26 cellular contexts compared by ENCODE assay signal in genomic region chr11:71146846-71147245, GRCh38.
"Had no signal": no experiment of that assay in that cellular context is flagged by ENCODE, and none has a peak within 500 bp of the region (broad histone marks: within the 10 kb centered on the region; RNA-seq: fewer than 3 reads in every experiment).

No MANE protein-coding gene starts in this region.

- H3K4me1 ChIP-seq: colonic mucosa, gastrocnemius medialis, left lung, neural progenitor cell, sigmoid colon, testis, tibial artery had no signal

- DNase-seq: colonic mucosa; effector CD8-positive, alpha-beta T cell; endodermal cell; foreskin fibroblast; gastrocnemius medialis; left cardiac atrium; left lung; mammary epithelial cell; mesendoderm; midbrain; naive thymus-derived CD4-positive, alpha-beta T cell; nucleus accumbens; ovary; sigmoid colon; stimulated activated CD4-positive, alpha-beta T cell treated with anti-CD3 and anti-CD28 coated beads, Interleukin-4, amount 100 ng/mL, for 4 hours; stimulated activated naive CD8-positive, alpha-beta T cell treated with anti-CD3 and anti-CD28 coated beads, Interleukin-15, Interleukin-2, amounts not matched to agents 100 U/mL and 50 U/mL, for 24 hours; substantia nigra; testis had no signal

- H3K9me3 ChIP-seq: colonic mucosa, gastrocnemius medialis, left lung, ovary, testis, tibial artery had no signal

- H3K9ac ChIP-seq: neural progenitor cell had no signal

- ATAC-seq: esophagus mucosa; gastrocnemius medialis; left cardiac atrium; left lung; naive thymus-derived CD4-positive, alpha-beta T cell; stimulated activated memory B cell treated with anti-CD40 and anti-IgM and Interleukin-4, amounts not matched to agents 10 μg/mL and 1 μg/mL and 100 μg/mL, for 72 hours; stimulated activated naive CD8-positive, alpha-beta T cell treated with anti-CD3 and anti-CD28 coated beads, Interleukin-15, Interleukin-2, amounts not matched to agents 100 U/mL and 50 U/mL, for 24 hours had no signal

- H3K4me2 ChIP-seq: neural progenitor cell had no signal

- H3K4me3 ChIP-seq: colonic mucosa, gastrocnemius medialis, left lung, neural progenitor cell, ovary, sigmoid colon, testis, tibial artery had no signal

- H3K4me1 Mint-ChIP-seq: naive thymus-derived CD4-positive, alpha-beta T cell; stimulated activated memory B cell treated with anti-CD40 and anti-IgM and Interleukin-4, amounts not matched to agents 10 μg/mL and 1 μg/mL and 100 μg/mL, for 72 hours had no signal

- H3K27me3 Mint-ChIP-seq: type B pancreatic cell had no signal

- H3K27ac ChIP-seq: colonic mucosa, epithelial cell of prostate, gastrocnemius medialis, left lung, neural progenitor cell, ovary, sigmoid colon, testis, tibial artery had no signal

- H3K27me3 ChIP-seq: colonic mucosa, left lung, neural progenitor cell, ovary, testis had no signal

- H3K27ac Mint-ChIP-seq: dendritic cell treated with granulocyte-macrophage colony-stimulating factor and Interleukin-4, amounts not matched to agents 40 ng/mL and 50 ng/mL, for 4 days; endodermal cell; naive thymus-derived CD4-positive, alpha-beta T cell; nephron; stimulated activated memory B cell treated with anti-CD40 and anti-IgM and Interleukin-4, amounts not matched to agents 10 μg/mL and 1 μg/mL and 100 μg/mL, for 72 hours; type B pancreatic cell had no signal

- H3K4me3 Mint-ChIP-seq: dendritic cell treated with granulocyte-macrophage colony-stimulating factor and Interleukin-4, amounts not matched to agents 40 ng/mL and 50 ng/mL, for 4 days; endodermal cell; naive thymus-derived CD4-positive, alpha-beta T cell; nephron; neural progenitor cell; stimulated activated memory B cell treated with anti-CD40 and anti-IgM and Interleukin-4, amounts not matched to agents 10 μg/mL and 1 μg/mL and 100 μg/mL, for 72 hours; type B pancreatic cell had no signal

- H2AFZ ChIP-seq: neural progenitor cell had no signal

- H3K9me3 Mint-ChIP-seq: endodermal cell, type B pancreatic cell had no signal

- H3K36me3 Mint-ChIP-seq: neural progenitor cell; stimulated activated memory B cell treated with anti-CD40 and anti-IgM and Interleukin-4, amounts not matched to agents 10 μg/mL and 1 μg/mL and 100 μg/mL, for 72 hours had no signal

- H3K36me3 ChIP-seq: colonic mucosa, gastrocnemius medialis, left lung, neural progenitor cell, ovary, sigmoid colon, tibial artery had no signal
